In genomic region chr2:40584432-40584831, GRCh38 we compare ENCODE assay signal across 22 cellular contexts.
"Had no signal": no experiment of that assay in that cellular context is flagged by ENCODE, and none has a peak within 500 bp of the region (broad histone marks: within the 10 kb centered on the region; RNA-seq: fewer than 3 reads in every experiment).

No MANE protein-coding gene starts in this region.

- H3K4me3 ChIP-seq: adrenal gland, gastrocnemius medialis, heart left ventricle, left ventricle myocardium inferior, sigmoid colon, thyroid gland had no signal

- DNase-seq: activated CD4-positive, CD25-positive, alpha-beta regulatory T cell treated with anti-CD3 and anti-CD28 coated beads, Interleukin-2, amount 50 U/mL, for 72 hours; activated CD8-positive, alpha-beta memory T cell treated with anti-CD3 and anti-CD28 coated beads for 24 hours; activated CD8-positive, alpha-beta memory T cell treated with anti-CD3 and anti-CD28 coated beads, Interleukin-2, amount 50 U/mL, for 48 hours; activated gamma-delta T cell; activated T-cell treated with anti-CD3 and anti-CD28 coated beads, Interleukin-2, amount 50 U/mL, for 72 hours; adrenal gland; dermis blood vessel endothelial cell; effector memory CD4-positive, alpha-beta T cell; gastrocnemius medialis; heart left ventricle; immature natural killer cell; kidney glomerular epithelial cell; left ventricle myocardium inferior; mammary epithelial cell; midbrain; nephron progenitor cell; nucleus accumbens; sigmoid colon; stimulated activated CD4-positive, alpha-beta T cell treated with anti-CD3 and anti-CD28 coated beads, Interleukin-1b, Interleukin-23, amount 100 ng/mL, for 48 hours; stimulated activated naive CD4-positive, alpha-beta T cell treated with Interleukin-2 at 50 U/mL for 16 hours; thyroid gland had no signal

- ATAC-seq: activated naive CD4-positive, alpha-beta T cell treated with anti-CD3 and anti-CD28 coated beads, Interleukin-2, amount 50 U/mL, for 72 hours; activated T-cell treated with anti-CD3 and anti-CD28 coated beads, Interleukin-2, amount 50 U/mL, for 72 hours; gastrocnemius medialis; heart left ventricle had no signal
